In the genomic region with DNA sequence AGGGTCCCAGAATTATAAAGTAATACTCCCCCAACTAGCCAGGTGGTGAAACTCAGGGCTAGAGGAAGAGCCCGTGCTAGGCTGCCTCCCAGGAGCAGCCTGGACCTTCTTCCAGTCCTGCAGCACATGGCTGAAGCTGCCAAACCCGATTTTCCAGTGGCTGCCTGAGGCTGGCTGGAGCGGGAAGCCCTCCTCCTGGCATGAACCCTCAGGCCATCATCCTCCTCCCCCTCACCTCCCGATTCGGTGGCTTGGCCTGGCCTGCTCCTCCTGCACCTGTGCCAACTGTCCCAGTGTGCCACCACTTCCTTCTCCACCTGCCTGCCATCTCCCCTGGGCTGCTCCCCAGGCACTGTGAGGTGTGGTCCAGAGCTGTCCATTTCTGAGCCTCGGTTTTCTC, we compare ENCODE assay signal across 13 cellular contexts. TPM values are rescaled to one million over a fixed set of nuclear protein-coding genes. Genes with fewer than 3 reads are reported as not detected.
DNase-seq lines count a peak whose midpoint lies in the region; ATAC-seq, FAIRE-seq and TF ChIP-seq lines count a peak whose summit lies in the region.
"Had no signal": no experiment of that assay in that cellular context is flagged by ENCODE, and none has a peak within 500 bp of the region (broad histone marks: within the 10 kb centered on the region; RNA-seq: fewer than 3 reads in every experiment).

No MANE protein-coding gene starts in this region.

- intact Hi-C loops in Calu3 (cut with micrococcal nuclease; ENCODE audit: unreplicated experiment), result loop anchor here (2.0 kb wide), 1 partner anchor 37 kb away; no protein-coding TSS in a partner anchor
- intact Hi-C loops in dorsolateral prefrontal cortex (cut with DNase I), result loop anchor here in 1 of 2 donors (2.0 kb wide), 1 partner anchor 39 kb away; a partner anchor contains a TSS
- intact Hi-C loops in pancreas (cut with DNase I), result no loop called here

- peaks cover 16% of the 10 kb centered on the region for H3K27me3 Mint-ChIP-seq in Calu3 (ENCODE audit: unreplicated experiment)
- H3K27me3 Mint-ChIP-seq in T-helper 17 cell, result peaks cover 34% of the 10 kb centered on the region

- H3K27ac Mint-ChIP-seq in Calu3 (ENCODE audit: unreplicated experiment) (peak overlapping the region; percentile 90), T-helper 17 cell (no peak overlapping the region)
- H3K27ac Mint-ChIP-seq: activated T-helper 1 cell treated with anti-CD3 and anti-CD28 coated beads, Interleukin-12 subunit alpha, Interleukin-12 subunit beta, Interleukin-2, Interleukin-4 antibody, amounts not matched to agents 30 ng/mL and 10 ng/mL and 1 ng/mL, durations not matched to agents 14 hours and 24 hours and 36 hours had no signal

- H3K4me3 Mint-ChIP-seq in Calu3 (ENCODE audit: low read depth, unreplicated experiment) (peak overlapping the region; percentile 38), T-helper 17 cell (no peak overlapping the region)
- H3K4me3 Mint-ChIP-seq: activated T-helper 1 cell treated with anti-CD3 and anti-CD28 coated beads, Interleukin-12 subunit alpha, Interleukin-12 subunit beta, Interleukin-2, Interleukin-4 antibody, amounts not matched to agents 30 ng/mL and 10 ng/mL and 1 ng/mL, durations not matched to agents 14 hours and 24 hours and 36 hours; central memory CD8-positive, alpha-beta T cell had no signal

- FAIRE-seq in pancreas (lab: Jason Lieb, UNC), result no peak
- FAIRE-seq: GM19239 had no signal

- H3K27me3 ChIP-seq in dorsolateral prefrontal cortex (peaks cover 0 to 3% (median 0%) of the 10 kb centered on the region in 45 donors), pancreas (no peaks in the 10 kb centered on the region)

- ATAC-seq in pancreas (peak; percentile 65 to 87 (median 77)), HG03571 (IDR thresholded peaks at IDR 0.05; ENCODE audit: unreplicated experiment) (no peak), T-helper 17 cell (no peak)

- H3K9me3 Mint-ChIP-seq in Calu3 (ENCODE audit: low read depth, unreplicated experiment), result no peaks in the 10 kb centered on the region
- H3K9me3 Mint-ChIP-seq: activated T-helper 1 cell treated with anti-CD3 and anti-CD28 coated beads, Interleukin-12 subunit alpha, Interleukin-12 subunit beta, Interleukin-2, Interleukin-4 antibody, amounts not matched to agents 30 ng/mL and 10 ng/mL and 1 ng/mL, durations not matched to agents 14 hours and 24 hours and 36 hours; central memory CD8-positive, alpha-beta T cell had no signal

- CTCF ChIA-PET in Calu3 (lab: Charles Lee), result interaction anchor here (0.5 to 1.5 kb wide), 4 partner anchors 10 to 136 kb away, joined by 3 to 5 read pairs (median 4); no protein-coding TSS in a partner anchor

- 15 to 23% methylated on average over 6 of the region's 6 CpGs for WGBS in pancreas, 2 donors

- H3K9me3 ChIP-seq in pancreas, result no peaks in the 10 kb centered on the region
- no peaks in the 10 kb centered on the region for H3K9me3 ChIP-seq in T-helper 17 cell (ENCODE audit: control insufficient read depth, low read length, poor library complexity, severe bottlenecking)

- TF ChIP-seq CTCF in Calu3 (IDR thresholded peaks at IDR 0.05; ENCODE audit: unreplicated experiment) (no peak), dorsolateral prefrontal cortex (IDR thresholded peaks at IDR 0.05 in 54 of 56, conservative IDR thresholded peaks at IDR 0.05 in 2 of 56; ENCODE audit: low read depth in 1 of 56, partially characterized antibody in 56 of 56) (no peak), pancreas (IDR thresholded peaks at IDR 0.05) (no peak)

- no TSS peak for BruUV-seq in Calu3 (replicated peaks; lab: Mats Ljungman, UMichigan)

- peaks cover 0 to 7% (median 4%) of the 10 kb centered on the region in 3 donors for H3K4me1 ChIP-seq in pancreas

- H3K36me3 ChIP-seq in pancreas, result no peaks in the 10 kb centered on the region

- DNase-seq in Calu3 (peak; percentile 90), NCI-H2029 (lab: John Stamatoyannopoulos, UW) (peak; percentile 97), dorsolateral prefrontal cortex (peak in 1 of 10 donors; percentile 87), pancreas (peak; percentile 50 to 78 (median 70)), T-helper 2 cell (no peak), T-helper 17 cell (no peak), NOMO-1 treated with dmso at 0.1 percent for 144 hours (lab: John Stamatoyannopoulos, UW; ENCODE audit: unreplicated experiment) (no peak)
- DNase-seq: NCI-H1105 treated with DMSO at 0.1 percent for 48 hours had no signal

- H3K4me1 Mint-ChIP-seq in Calu3 (ENCODE audit: low read depth, unreplicated experiment) (no peaks in the 10 kb centered on the region), T-helper 17 cell (peaks cover 12% of the 10 kb centered on the region)

- H3K36me3 Mint-ChIP-seq in Calu3 (ENCODE audit: insufficient read depth, unreplicated experiment) (peaks cover 25% of the 10 kb centered on the region), T-helper 17 cell (ENCODE audit: low read depth) (peaks cover 2% of the 10 kb centered on the region)

- H3K4me3 ChIP-seq in dorsolateral prefrontal cortex (no peak overlapping the region), pancreas (no peak overlapping the region)

- peak overlapping the region in 43 of 59 donors; percentile 6 to 98 (median 67) for H3K27ac ChIP-seq in dorsolateral prefrontal cortex
- H3K27ac ChIP-seq in pancreas, result peak overlapping the region; percentile 17 to 52 (median 30)

RNA-seq across cellular contexts. Expression of a gene that starts 3.0 kb away (rescaled TPM):
- total RNA-seq in Calu3 (2022) (46.2 and 94.8 TPM in 2 replicates), dorsolateral prefrontal cortex (1 to 10 TPM in 113 of 120 experiments, under 1 TPM in 7; 0.32 to 5.8 (median 2.6) TPM), pancreas (1 to 10 TPM; 2.1 to 10.0 (median 6.4) TPM), T-helper 17 cell (not detected)
- polyA plus RNA-seq in pancreas, result 10 to 100 TPM in 1 of 2 donors, 1 to 10 TPM in 1; 4.1 to 12.4 TPM
- total RNA-seq: activated T-helper 1 cell treated with anti-CD3 and anti-CD28 coated beads, Interleukin-12 subunit alpha, Interleukin-12 subunit beta, Interleukin-2, Interleukin-4 antibody, amounts not matched to agents 30 ng/mL and 10 ng/mL and 1 ng/mL, durations not matched to agents 14 hours and 24 hours and 36 hours had no signal

RNA-seq across cellular contexts. Expression of a gene that starts 4.4 kb away (rescaled TPM):
- total RNA-seq in Calu3 (2022), result not detected in 2 replicates
- not detected for total RNA-seq in dorsolateral prefrontal cortex
- not detected for total RNA-seq in pancreas
- not detected for polyA plus RNA-seq in pancreas
- total RNA-seq in T-helper 17 cell, result not detected
- total RNA-seq: activated T-helper 1 cell treated with anti-CD3 and anti-CD28 coated beads, Interleukin-12 subunit alpha, Interleukin-12 subunit beta, Interleukin-2, Interleukin-4 antibody, amounts not matched to agents 30 ng/mL and 10 ng/mL and 1 ng/mL, durations not matched to agents 14 hours and 24 hours and 36 hours; fibroblast of villous mesenchyme had no signal

RNA-seq across cellular contexts. Expression of a gene that starts 26.4 kb away (rescaled TPM):
- total RNA-seq in Calu3 (2022) (62.0 and 74.5 TPM in 2 replicates), dorsolateral prefrontal cortex (100 to 1,000 TPM in 32 of 120 experiments, 10 to 100 TPM in 88; 58.7 to 145 (median 92.1) TPM), pancreas (10 to 100 TPM; 23.5 to 40.6 (median 32.9) TPM), T-helper 17 cell (10 to 100 TPM; 33.8 to 39.3 TPM)
- polyA plus RNA-seq in pancreas, result 10 to 100 TPM; 40.9 to 59.2 TPM

RNA-seq across cellular contexts. Expression of a gene that starts 31.3 kb away (rescaled TPM):
- total RNA-seq in Calu3 (2022) (not detected in 2 replicates), dorsolateral prefrontal cortex (10 to 100 TPM; 15.7 to 34.1 (median 24.1) TPM), pancreas (under 1 TPM; 0.09 to 0.56 (median 0.20) TPM), T-helper 17 cell (not detected)
- under 1 TPM; 0.40 to 0.68 TPM for polyA plus RNA-seq in pancreas
- total RNA-seq: activated T-helper 1 cell treated with anti-CD3 and anti-CD28 coated beads, Interleukin-12 subunit alpha, Interleukin-12 subunit beta, Interleukin-2, Interleukin-4 antibody, amounts not matched to agents 30 ng/mL and 10 ng/mL and 1 ng/mL, durations not matched to agents 14 hours and 24 hours and 36 hours had no signal

RNA-seq across cellular contexts. Expression of a gene that starts 39.4 kb away (rescaled TPM):
- 17.4 and 21.4 TPM in 2 replicates for total RNA-seq in Calu3 (2022)
- total RNA-seq in dorsolateral prefrontal cortex, result 10 to 100 TPM; 17.6 to 51.8 (median 34.2) TPM
- total RNA-seq in pancreas, result 1 to 10 TPM; 1.2 to 4.9 (median 4.1) TPM
- 1 to 10 TPM; 1.7 to 4.5 TPM for polyA plus RNA-seq in pancreas
- total RNA-seq in T-helper 17 cell, result under 1 TPM; 0.32 to 0.47 TPM

Comparison
In these comparisons a context has a peak if more than half of its experiments do, and no peak if none do; other contexts are left out.
1. DNase-seq: peak in Calu3 (single experiment), NCI-H2029 (single experiment) and pancreas (6 of 6); none in T-helper 2 cell (0 of 5), T-helper 17 cell (0 of 3) and NOMO-1 treated with dmso at 0.1 percent for 144 hours (single experiment).
2. ATAC-seq: peak in pancreas (4 of 4); none in HG03571 (single experiment) and T-helper 17 cell (single experiment).